In the genomic region with DNA sequence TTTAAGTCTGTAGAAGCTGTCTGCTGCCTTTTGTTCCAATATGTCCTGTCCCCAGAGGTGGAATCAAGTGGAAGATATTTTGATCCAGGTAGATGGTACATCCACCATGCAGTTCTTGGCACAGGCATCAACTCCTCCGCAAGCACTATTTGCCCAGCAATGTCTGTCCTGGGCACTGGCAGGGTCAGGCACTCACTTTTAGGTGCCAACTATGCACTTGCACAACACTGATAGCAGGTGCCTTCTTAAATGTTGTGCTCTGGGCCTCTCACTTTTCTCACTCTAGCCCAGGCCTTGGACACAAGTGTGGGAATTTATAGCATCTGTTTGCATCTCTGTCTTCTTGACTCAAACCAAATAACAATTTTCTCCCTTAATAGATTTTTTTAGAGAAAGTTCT, we compare ENCODE assay signal across 8 cellular contexts.
"Had no signal": no experiment of that assay in that cellular context is flagged by ENCODE, and none has a peak within 500 bp of the region (broad histone marks: within the 10 kb centered on the region; RNA-seq: fewer than 3 reads in every experiment).

No MANE protein-coding gene starts in this region.

- H3K9me3 ChIP-seq: HAP-1 had no signal

- ATAC-seq: GM23338, HCT116, K562 had no signal

- H3K4me3 Mint-ChIP-seq: GM23338, HFFc6 had no signal

- DNase-seq: H7, HFFc6, IMR-90, KG1 had no signal

- H3K4me2 ChIP-seq: GM23338 had no signal

- H3K36me3 ChIP-seq: HAP-1 had no signal

- H2AFZ ChIP-seq: GM23338 had no signal

- H3K4me1 ChIP-seq: HAP-1 had no signal

- H3K4me3 ChIP-seq: GM23338, HAP-1, K562 had no signal

- H3K27ac Mint-ChIP-seq: GM23338, HFFc6 had no signal
